ENCODE assay signal across 24 cellular contexts in genomic region chr18:9947248-9947647, GRCh38. TPM values are rescaled to one million over a fixed set of nuclear protein-coding genes. Genes with fewer than 3 reads are reported as not detected.
DNase-seq lines count a peak whose midpoint lies in the region; ATAC-seq, FAIRE-seq and TF ChIP-seq lines count a peak whose summit lies in the region.
"Had no signal": no experiment of that assay in that cellular context is flagged by ENCODE, and none has a peak within 500 bp of the region (broad histone marks: within the 10 kb centered on the region; RNA-seq: fewer than 3 reads in every experiment).

No MANE protein-coding gene starts in this region.

- H3K9me2 ChIP-seq in GM23248 (ENCODE audit: insufficient read depth): no peaks in the 10 kb centered on the region
- no peaks in the 10 kb centered on the region for H3K9me2 ChIP-seq in PC-3 (replicated peaks; ENCODE audit: low read length)

- POLR2A ChIA-PET in PC-3 (lab: Charles Lee; ENCODE audit: unreplicated experiment): no interaction called here
- POLR2A ChIA-PET in activated CD4-positive, alpha-beta T cell treated with anti-CD3 and anti-CD28 coated beads for 36 hours (lab: Charles Lee): no interaction called here

- TF ChIP-seq CTCF in PC-3 (conservative IDR thresholded peaks at IDR 0.05; ENCODE audit: low read depth, low read length) (no peak), epithelial cell of esophagus (IDR thresholded peaks at IDR 0.05; ENCODE audit: insufficient read depth, low read depth, low read length, missing control alignments) (no peak)

- no peak overlapping the region for H3K27ac Mint-ChIP-seq in activated CD4-positive, alpha-beta T cell treated with anti-CD3 and anti-CD28 coated beads for 36 hours
- H3K27ac Mint-ChIP-seq: CD8-positive, alpha-beta T cell had no signal

- DNase-seq in GM23248 (peak; percentile 24), PC-3 (peak; percentile 63), epithelial cell of esophagus (ENCODE audit: low read depth) (peak; percentile 71), urothelium cell line (ENCODE audit: low spot score) (no peak)
- DNase-seq in activated CD4-positive, alpha-beta T cell treated with anti-CD3 and anti-CD28 coated beads for 36 hours: no peak
- DNase-seq: C1 segment of cervical spinal cord; Caco-2; CD8-positive, alpha-beta T cell; GDM1; GOT3; KBM-7; MV-4-11; NCI-H1105; NCI-H146; NCI-H1930; NCI-H526 treated with DMSO at 0.1 percent for 48 hours; RPMI8226; SHP77 had no signal

- peak; percentile 80 for ATAC-seq in PC-3
- no peak for ATAC-seq in GM19452 (IDR thresholded peaks at IDR 0.05; ENCODE audit: unreplicated experiment)
- no peak for ATAC-seq in activated CD4-positive, alpha-beta T cell treated with anti-CD3 and anti-CD28 coated beads for 36 hours
- no peak for ATAC-seq in HG03196 (IDR thresholded peaks at IDR 0.05; ENCODE audit: unreplicated experiment)
- ATAC-seq: A549; CD8-positive, alpha-beta T cell; GM12878; HCT116; HepG2 had no signal

- peak; percentile 20 for FAIRE-seq in urothelium cell line (lab: Jason Lieb, UNC)
- FAIRE-seq: A549, GM12878, HepG2 had no signal

- in situ Hi-C loops in GM23248 (cut with MboI): loop anchor here (25.0 kb wide), 1 partner anchor 260 kb away; no protein-coding TSS in a partner anchor

- intact Hi-C loops in PC-3 (cut with micrococcal nuclease): no loop called here
- intact Hi-C loops in activated CD4-positive, alpha-beta T cell treated with anti-CD3 and anti-CD28 coated beads for 36 hours (cut with DNase I, micrococcal nuclease): no loop called here

- no peak overlapping the region for H3K4me3 Mint-ChIP-seq in activated CD4-positive, alpha-beta T cell treated with anti-CD3 and anti-CD28 coated beads for 36 hours
- H3K4me3 Mint-ChIP-seq: CD8-positive, alpha-beta T cell had no signal

- H3K36me3 Mint-ChIP-seq in activated CD4-positive, alpha-beta T cell treated with anti-CD3 and anti-CD28 coated beads for 36 hours (ENCODE audit: low read depth): peaks cover 36% of the 10 kb centered on the region

- no peaks in the 10 kb centered on the region for H3K9me3 Mint-ChIP-seq in activated CD4-positive, alpha-beta T cell treated with anti-CD3 and anti-CD28 coated beads for 36 hours (ENCODE audit: low read depth)
- H3K9me3 Mint-ChIP-seq: CD8-positive, alpha-beta T cell had no signal

- no peaks in the 10 kb centered on the region for H3K4me1 Mint-ChIP-seq in activated CD4-positive, alpha-beta T cell treated with anti-CD3 and anti-CD28 coated beads for 36 hours

- H3K9ac ChIP-seq in GM23248 (no peak overlapping the region), PC-3 (ENCODE audit: low read length) (no peak overlapping the region)

- H3K27me3 ChIP-seq in GM23248 (replicated peaks; ENCODE audit: insufficient read depth) (no peaks in the 10 kb centered on the region), PC-3 (ENCODE audit: low read length) (no peaks in the 10 kb centered on the region)

- H4K20me1 ChIP-seq in GM23248 (ENCODE audit: insufficient read depth) (peaks cover 6% of the 10 kb centered on the region; the same call in 1 of the 2 replicates), PC-3 (ENCODE audit: low read length) (peaks cover 15% of the 10 kb centered on the region)

- 37 to 52% methylated on average over 1 of the region's 1 CpG for WGBS in GM23248 (ENCODE audit: low coverage in 1 of 2, low lambda C conversion rate in 2 of 2, missing lambda C conversion rate in 2 of 2), 2 experiments

- H3K4me3 ChIP-seq in GM23248: no peak overlapping the region
- H3K4me3 ChIP-seq in PC-3 (ENCODE audit: low read length): no peak overlapping the region
- H3K4me3 ChIP-seq in epithelial cell of esophagus (ENCODE audit: low read length): no peak overlapping the region
- H3K4me3 ChIP-seq: A549, GM12878 had no signal

- no TSS peak for BruUV-seq in PC-3 (replicated peaks; lab: Mats Ljungman, UMichigan)

- H3K4me2 ChIP-seq in GM23248 (ENCODE audit: unreplicated experiment): no peak overlapping the region
- no peak overlapping the region for H3K4me2 ChIP-seq in PC-3 (ENCODE audit: low read length)
- H3K4me2 ChIP-seq: A549 had no signal

- H2AFZ ChIP-seq in GM23248: no peak overlapping the region
- no peak overlapping the region for H2AFZ ChIP-seq in PC-3 (ENCODE audit: low read length)

- H3F3A ChIP-seq in GM23248 (ENCODE audit: insufficient read depth) (peaks cover 41% of the 10 kb centered on the region; the same call in 1 of the 2 replicates), PC-3 (ENCODE audit: low read length, unreplicated experiment) (no peaks in the 10 kb centered on the region)

- CTCF ChIA-PET in PC-3 (lab: Charles Lee): interaction anchor here (0.5 kb wide), 1 partner anchor 210 kb away, joined by 3 read pairs; no protein-coding TSS in a partner anchor
- CTCF ChIA-PET in activated CD4-positive, alpha-beta T cell treated with anti-CD3 and anti-CD28 coated beads for 36 hours (lab: Charles Lee): interaction anchor here (1.0 kb wide), 1 partner anchor 43 kb away, joined by 3 read pairs; no protein-coding TSS in a partner anchor

- peaks cover 40% of the 10 kb centered on the region; the same call in 1 of the 2 replicates for H3K36me3 ChIP-seq in GM23248 (ENCODE audit: low read depth)
- H3K36me3 ChIP-seq in PC-3 (ENCODE audit: low read depth, low read length): peaks cover 55% of the 10 kb centered on the region

- H3K27me3 Mint-ChIP-seq in activated CD4-positive, alpha-beta T cell treated with anti-CD3 and anti-CD28 coated beads for 36 hours: no peaks in the 10 kb centered on the region

- H3K4me1 ChIP-seq in GM23248 (ENCODE audit: insufficient read depth): peaks cover 19% of the 10 kb centered on the region; the same call in 1 of the 2 replicates
- no peaks in the 10 kb centered on the region; the same call in 1 of the 2 replicates for H3K4me1 ChIP-seq in PC-3 (ENCODE audit: insufficient read depth, low read length)

- H3K79me2 ChIP-seq in GM23248 (ENCODE audit: insufficient read depth): peaks cover 99% of the 10 kb centered on the region
- H3K79me2 ChIP-seq in PC-3 (ENCODE audit: low read length): peaks cover 23% of the 10 kb centered on the region

- H3K27ac ChIP-seq in GM23248: peak overlapping the region; percentile 14
- H3K27ac ChIP-seq in PC-3 (ENCODE audit: low read length): no peak overlapping the region

- H3K9me3 ChIP-seq in GM23248 (ENCODE audit: low read depth) (no peaks in the 10 kb centered on the region), PC-3 (ENCODE audit: low read length) (no peaks in the 10 kb centered on the region)
- H3K9me3 ChIP-seq: A549, Caco-2 had no signal

RNA-seq across cellular contexts. Expression of gene VAPA, which starts 33.4 kb away (rescaled TPM):
- 204 and 277 TPM in 2 replicates for total RNA-seq in GM23248 (2014; rRNA removed; shearing (Covaris generic))
- 290 and 299 TPM in 2 replicates for polyA plus RNA-seq in GM23248 (2016; fragmentation: Nextera tagmentation; extraction: Ambion mirVana)
- total RNA-seq in PC-3 (2014; rRNA removed): 281 and 293 TPM in 2 replicates
- 100 to 1,000 TPM; 156 to 220 TPM for total RNA-seq in activated CD4-positive, alpha-beta T cell treated with anti-CD3 and anti-CD28 coated beads for 36 hours

Comparison
In these comparisons a context has a peak if more than half of its experiments do, and no peak if none do; other contexts are left out.
1. DNase-seq: peak in GM23248 (single experiment), PC-3 (single experiment) and epithelial cell of esophagus (single experiment); none in urothelium cell line (single experiment) and activated CD4-positive, alpha-beta T cell treated with anti-CD3 and anti-CD28 coated beads for 36 hours (single experiment).